ENCODE assay signal across 17 cellular contexts in the genomic region with DNA sequence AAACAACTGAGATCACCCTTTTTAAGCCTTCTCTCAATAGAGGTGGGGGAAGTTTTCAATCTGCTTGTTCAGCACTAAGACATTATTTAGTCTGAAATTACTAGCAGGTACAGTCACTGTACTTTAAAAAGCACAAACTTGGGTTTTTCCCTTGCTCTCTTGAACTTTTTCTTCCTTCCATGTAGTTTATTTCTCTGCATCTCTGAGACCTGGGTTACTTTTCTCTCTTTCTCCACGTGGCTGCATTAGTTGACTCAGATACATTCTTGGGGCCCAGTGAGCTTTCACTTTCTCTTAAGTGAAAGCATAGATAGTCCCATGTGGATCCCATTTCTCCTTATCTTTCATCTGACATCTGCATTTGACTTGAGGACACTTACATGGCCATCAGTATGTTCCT.
A peak's percentile ranks its signal among the peaks of the same experiment; 100 is the strongest.
DNase-seq lines count a peak whose midpoint lies in the region; ATAC-seq, FAIRE-seq and TF ChIP-seq lines count a peak whose summit lies in the region.
"Had no signal": no experiment of that assay in that cellular context is flagged by ENCODE, and none has a peak within 500 bp of the region (broad histone marks: within the 10 kb centered on the region; RNA-seq: fewer than 3 reads in every experiment).

No MANE protein-coding gene starts in this region.

- H3K56ac ChIP-seq in mesendoderm (ENCODE audit: low read length) = no peak overlapping the region

- H2BK5ac ChIP-seq in mesendoderm (ENCODE audit: low read length) = no peak overlapping the region

- H3K4me3 ChIP-seq in GM12878 (no peak overlapping the region), mesendoderm (ENCODE audit: low read length) (no peak overlapping the region)
- H3K4me3 ChIP-seq: cardiac muscle cell, gastrocnemius medialis, neural progenitor cell had no signal

- H4K20me1 ChIP-seq in GM12878 (ENCODE audit: control insufficient read depth, insufficient read depth) = no peaks in the 10 kb centered on the region

- H3K9ac ChIP-seq in GM12878 (ENCODE audit: control insufficient read depth, insufficient read depth, low read length) (no peak overlapping the region), mesendoderm (ENCODE audit: low read length) (no peak overlapping the region)
- H3K9ac ChIP-seq: neural progenitor cell had no signal

- no peak overlapping the region for H2BK15ac ChIP-seq in mesendoderm (replicated peaks; ENCODE audit: low read depth)

- SMC1A ChIA-PET in GM12878 (lab: Charles Lee; ENCODE audit: uncharacterized antibody, unreplicated experiment) = no interaction called here

- no peak for TF ChIP-seq EP300 in GM12878 (IDR thresholded peaks at IDR 0.05; ENCODE audit: borderline replicate concordance in 1 of 2, control insufficient read depth in 1 of 2, low read depth in 2 of 2, low read length in 2 of 2)

- H3K79me2 ChIP-seq in GM12878 (ENCODE audit: control insufficient read depth, insufficient read depth, low read length) (no peaks in the 10 kb centered on the region), mesendoderm (ENCODE audit: control insufficient read depth, insufficient read depth, low read length) (no peaks in the 10 kb centered on the region)

- in situ Hi-C loops in GM12878 (cut with MboI) = no loop called here

- no peak overlapping the region for H2AK5ac ChIP-seq in mesendoderm (ENCODE audit: low read length)

- CTCF ChIA-PET in GM12878 (lab: Yijun Ruan, JAX) = no interaction called here

- H3K9me3 ChIP-seq in GM12878 (replicated peaks; ENCODE audit: control insufficient read depth, insufficient read depth, low read length) = no peaks in the 10 kb centered on the region
- H3K9me3 ChIP-seq: gastrocnemius medialis had no signal

- POLR2A ChIA-PET in GM12878 (lab: Charles Lee) = no interaction called here

- no peak overlapping the region for H3K4ac ChIP-seq in mesendoderm (ENCODE audit: low read depth, low read length)

- no peaks in the 10 kb centered on the region for H3K79me1 ChIP-seq in mesendoderm (ENCODE audit: low read length)

- no peak overlapping the region for H2BK120ac ChIP-seq in mesendoderm (ENCODE audit: low read depth, low read length)

- TF ChIP-seq RAD21 in GM12878 (IDR thresholded peaks at IDR 0.05; ENCODE audit: insufficient read depth, low read depth, low read length) = no peak

- no peak overlapping the region for H4K8ac ChIP-seq in mesendoderm (ENCODE audit: low read depth, low read length)

- DNase-seq in GM12878 (ENCODE audit: low read depth, low spot score) = peak; percentile 7
- DNase-seq in NCI-H1105 treated with DMSO at 0.1 percent for 48 hours (lab: John Stamatoyannopoulos, UW) = no peak
- no peak for DNase-seq in mesendoderm
- DNase-seq in ureter (ENCODE audit: low spot score) = no peak
- no peak for DNase-seq in activated effector memory CD4-positive, alpha-beta T cell treated with anti-CD3 and anti-CD28 coated beads, Interleukin-2, amount 50 U/mL, for 16 hours
- DNase-seq: activated CD4-positive, CD25-positive, alpha-beta regulatory T cell; EL; gastrocnemius medialis; NCI-H1048; NCI-H345; PC-3 had no signal

- no TSS peak for BruUV-seq in GM12878 (replicated peaks; lab: Mats Ljungman, UMichigan)

- intact Hi-C loops in GM12878 (cut with micrococcal nuclease; ENCODE audit: unreplicated experiment) = no loop called here

- 0% methylated on average over 1 of the region's 1 CpG for WGBS in GM12878 (ENCODE audit: insufficient coverage, insufficient replicate concordance, low lambda C conversion rate, missing lambda C conversion rate)
- WGBS in mesendoderm (ENCODE audit: extremely low coverage, insufficient coverage, low lambda C conversion rate) = no CpG with 5 or more reads among the region's 1 CpG

- TF ChIP-seq CTCF in GM12878 (IDR thresholded peaks at IDR 0.05 in 2 of 3, conservative IDR thresholded peaks at IDR 0.05 in 1 of 3; ENCODE audit: control insufficient read depth in 2 of 3, extremely low read depth in 1 of 3, insufficient read depth in 1 of 3, low read depth in 3 of 3, low read length in 3 of 3) = no peak

- no peak overlapping the region for H3K18ac ChIP-seq in mesendoderm (ENCODE audit: low read length)

- no peak overlapping the region for H4K5ac ChIP-seq in mesendoderm (ENCODE audit: low read length)

- FAIRE-seq in GM12878 (lab: Jason Lieb, UNC) = peak; percentile 35
- FAIRE-seq: HepG2 had no signal

- H2AFZ ChIP-seq in GM12878 (ENCODE audit: control insufficient read depth, low read depth, low read length) = peak overlapping the region; percentile 38; the same call in 1 of the 2 replicates
- H2AFZ ChIP-seq: neural progenitor cell had no signal

- no peaks in the 10 kb centered on the region for H3K36me3 ChIP-seq in GM12878 (ENCODE audit: control insufficient read depth in 2 of 2, insufficient read depth in 2 of 2, low read length in 1 of 2)
- H3K36me3 ChIP-seq in mesendoderm (ENCODE audit: control insufficient read depth, insufficient read depth, low read length) = no peaks in the 10 kb centered on the region
- H3K36me3 ChIP-seq: cardiac muscle cell, gastrocnemius medialis, neural progenitor cell had no signal

- H3K4me1 ChIP-seq in GM12878 (ENCODE audit: control insufficient read depth, insufficient read depth, low read length) = no peaks in the 10 kb centered on the region
- H3K4me1 ChIP-seq in mesendoderm (ENCODE audit: control insufficient read depth, low read depth, low read length) = peaks cover 2% of the 10 kb centered on the region
- H3K4me1 ChIP-seq: gastrocnemius medialis, neural progenitor cell had no signal

- H3K27me3 ChIP-seq in GM12878 (replicated peaks in 1 of 2; ENCODE audit: control insufficient read depth in 2 of 2, insufficient read depth in 2 of 2, low read length in 1 of 2) = no peaks in the 10 kb centered on the region
- H3K27me3 ChIP-seq in mesendoderm (ENCODE audit: insufficient read depth, low read length, poor library complexity) = no peaks in the 10 kb centered on the region
- H3K27me3 ChIP-seq: cardiac muscle cell, gastrocnemius medialis, neural progenitor cell had no signal

- RAD21 ChIA-PET in GM12878 (lab: Charles Lee; ENCODE audit: unreplicated experiment) = no interaction called here

- no peak overlapping the region for H3K23ac ChIP-seq in mesendoderm (ENCODE audit: low read length)

- ATAC-seq in GM18861 (IDR thresholded peaks at IDR 0.05; ENCODE audit: unreplicated experiment) (peak; percentile 85), GM21529 (IDR thresholded peaks at IDR 0.05; ENCODE audit: unreplicated experiment) (peak; percentile 92), HG03095 (IDR thresholded peaks at IDR 0.05; ENCODE audit: unreplicated experiment) (peak; percentile 74), GM12878 (peak; percentile 78)
- ATAC-seq: gastrocnemius medialis, HepG2, PC-3 had no signal

- no peak overlapping the region for H3K4me2 ChIP-seq in GM12878 (ENCODE audit: control insufficient read depth, insufficient read depth)
- no peak overlapping the region for H3K4me2 ChIP-seq in mesendoderm (ENCODE audit: low read length)
- H3K4me2 ChIP-seq: neural progenitor cell had no signal

- H3K27ac ChIP-seq in GM12878 (ENCODE audit: control insufficient read depth, insufficient read depth) (no peak overlapping the region), mesendoderm (ENCODE audit: low read depth, low read length) (no peak overlapping the region)
- H3K27ac ChIP-seq: cardiac muscle cell, gastrocnemius medialis, neural progenitor cell had no signal

- TF ChIP-seq POLR2A in GM12878 (IDR thresholded peaks at IDR 0.05; ENCODE audit: low read depth, low read length) = no peak

TF ChIP-seq in GM12878, 131 proteins besides CTCF, POLR2A, EP300 and RAD21:
- TF ChIP-seq IKZF2 (IDR thresholded peaks at IDR 0.05) = 0 out of 4 replicates have a peak, but pooled peaks of 1 of the 2 experiments have one; percentile 28
- TF ChIP-seq BCL11A (IDR thresholded peaks at IDR 0.05; ENCODE audit: low read depth, low read length) = no peak
- no peak for TF ChIP-seq HDAC6 (IDR thresholded peaks at IDR 0.05; ENCODE audit: unreplicated experiment)
- TF ChIP-seq JUNB (IDR thresholded peaks at IDR 0.05) = peak; percentile 18; the same call in 1 of the 2 replicates
- TF ChIP-seq ZNF217 (IDR thresholded peaks at IDR 0.05) = no peak
- TF ChIP-seq DPF2 (IDR thresholded peaks at IDR 0.05) = no peak
- no peak for TF ChIP-seq SMC3 (IDR thresholded peaks at IDR 0.05; ENCODE audit: borderline replicate concordance, low read length)
- TF ChIP-seq NFYA (IDR thresholded peaks at IDR 0.05; ENCODE audit: borderline replicate concordance, low read depth, low read length) = no peak
- peak; percentile 59; the same call in 1 of the 2 replicates for TF ChIP-seq RAD51 (IDR thresholded peaks at IDR 0.05)
TF ChIP-seq in GM12878: peak in this region for 3.
